ENCODE assay signal across 15 cellular contexts in genomic region chr21:33824156-33824941, GRCh38.
DNase-seq lines count a peak whose midpoint lies in the region; ATAC-seq and TF ChIP-seq lines count a peak whose summit lies in the region.
"Had no signal": no experiment of that assay in that cellular context is flagged by ENCODE, and none has a peak within 500 bp of the region (broad histone marks: within the 10 kb centered on the region; RNA-seq: fewer than 3 reads in every experiment).

No MANE protein-coding gene starts in this region.

- H2AFZ ChIP-seq in osteoblast (ENCODE audit: low read length): no peak overlapping the region

- no peaks in the 10 kb centered on the region for H3K79me2 ChIP-seq in osteoblast (ENCODE audit: insufficient read depth, low read length)

- no peak overlapping the region for H3K27ac ChIP-seq in osteoblast (ENCODE audit: low read depth, low read length)
- peak overlapping the region; percentile 42 to 74 (median 58) for H3K27ac ChIP-seq in transverse colon

- TF ChIP-seq CTCF in astrocyte of the cerebellum (IDR thresholded peaks at IDR 0.05; ENCODE audit: low read depth, low read length, missing control alignments): peak; percentile 31
- no peak for TF ChIP-seq CTCF in osteoblast (IDR thresholded peaks at IDR 0.05; ENCODE audit: extremely low read depth, low read depth, low read length)
- TF ChIP-seq CTCF in transverse colon (IDR thresholded peaks at IDR 0.05): no peak

- H3K4me2 ChIP-seq in osteoblast (ENCODE audit: insufficient read depth, low read length): peak overlapping the region; percentile 33

- DNase-seq in astrocyte of the cerebellum (ENCODE audit: low read depth) (no peak), glomerular visceral epithelial cell (ENCODE audit: extremely low spot score) (peak; percentile 54), osteoblast (ENCODE audit: insufficient read length, low spot score, missing footprints) (no peak), transverse colon (no peak), NCI-H345 treated with DMSO at 0.1 percent for 48 hours (lab: John Stamatoyannopoulos, UW; ENCODE audit: unreplicated experiment) (no peak), NCI-H345 (lab: John Stamatoyannopoulos, UW) (no peak), SHP77 (lab: John Stamatoyannopoulos, UW) (no peak)
- DNase-seq: activated CD8-positive, alpha-beta memory T cell treated with anti-CD3 and anti-CD28 coated beads, Interleukin-2, amount 50 U/mL, for 48 hours; DND-41; heart left ventricle; islet precursor cell; NCI-H2029 had no signal

- ATAC-seq in esophagus mucosa: no peak
- ATAC-seq: Panc1; stimulated activated memory B cell treated with anti-CD40 and anti-IgM and Interleukin-4, amounts not matched to agents 10 μg/mL and 1 μg/mL and 100 μg/mL, for 72 hours had no signal

- in situ Hi-C loops in astrocyte of the cerebellum (cut with HindIII; ENCODE audit: low sequenced_read_pairs) (no loop called here), transverse colon (cut with MboI; ENCODE audit: low pct_ligation_motif_present in 1 of 4, low pct_unique_long_range_greater_than_20kb in 1 of 4, low sequenced_read_pairs in 3 of 4) (no loop called here)

- peaks cover 10% of the 10 kb centered on the region for H4K20me1 ChIP-seq in osteoblast (ENCODE audit: insufficient read depth, low read length)

- H3K36me3 ChIP-seq in osteoblast (ENCODE audit: insufficient read depth, low read length): peaks cover 18% of the 10 kb centered on the region
- no peaks in the 10 kb centered on the region for H3K36me3 ChIP-seq in transverse colon

- H3K4me3 ChIP-seq in astrocyte of the cerebellum (ENCODE audit: low read depth, low read length) (no peak overlapping the region), osteoblast (ENCODE audit: insufficient read depth, low read length) (no peak overlapping the region), transverse colon (no peak overlapping the region)
- H3K4me3 ChIP-seq: heart left ventricle had no signal

- H3K27me3 ChIP-seq in osteoblast (ENCODE audit: insufficient read depth, low read length) (no peaks in the 10 kb centered on the region), transverse colon (no peaks in the 10 kb centered on the region)
- H3K27me3 ChIP-seq: heart left ventricle had no signal

- no peak for TF ChIP-seq EP300 in transverse colon (IDR thresholded peaks at IDR 0.05; ENCODE audit: low read depth)

- 71 to 81% methylated on average over 4 to 11 of the region's 11 CpGs for WGBS in transverse colon (ENCODE audit: low coverage in 1 of 2), 2 donors

- intact Hi-C loops in transverse colon (cut with DNase I; ENCODE audit: low total_unique reads): no loop called here

- no peaks in the 10 kb centered on the region for H3K9me3 ChIP-seq in osteoblast (ENCODE audit: low read depth, low read length)
- no peaks in the 10 kb centered on the region for H3K9me3 ChIP-seq in transverse colon
- H3K9me3 ChIP-seq: heart left ventricle had no signal

- no peak for TF ChIP-seq POLR2A in transverse colon (IDR thresholded peaks at IDR 0.05)

- H3K4me1 ChIP-seq in osteoblast (ENCODE audit: insufficient read depth, low read length): peaks cover 34% of the 10 kb centered on the region
- peaks cover 0 to 38% (median 16%) of the 10 kb centered on the region in 4 donors for H3K4me1 ChIP-seq in transverse colon
